ENCODE assay signal across 8 cellular contexts in genomic region chr15:69413822-69414701, GRCh38. TPM values are rescaled to one million over a fixed set of nuclear protein-coding genes. Genes with fewer than 3 reads are reported as not detected.
A peak's percentile ranks its signal among the peaks of the same experiment; 100 is the strongest.
DNase-seq lines count a peak whose midpoint lies in the region; ATAC-seq and TF ChIP-seq lines count a peak whose summit lies in the region.

Gene KIF23, plus strand, starts transcription at chr15:69414349. Its CDS starts 117 bp downstream, at chr15:69414466.

- peaks cover 4 to 9% (median 7%) of the 10 kb centered on the region in 4 donors for H3K4me1 Mint-ChIP-seq in naive thymus-derived CD8-positive, alpha-beta T cell

- H3K36me3 ChIP-seq in DOHH2 (ENCODE audit: control insufficient read depth, low read length) (peaks cover 38% of the 10 kb centered on the region), GM23248 (ENCODE audit: low read depth) (no peaks in the 10 kb centered on the region)

- no peaks in the 10 kb centered on the region for H3K9me2 ChIP-seq in DOHH2 (replicated peaks; ENCODE audit: control insufficient read depth, low read length)
- no peaks in the 10 kb centered on the region for H3K9me2 ChIP-seq in GM23248 (ENCODE audit: insufficient read depth)

- CTCF ChIA-PET in RWPE1 (lab: Yijun Ruan, JAX) = interaction anchor here (0.6 to 0.7 kb wide), 3 partner anchors 9 to 212 kb away, joined by 3 read pairs; no protein-coding TSS in a partner anchor

- ATAC-seq in naive thymus-derived CD8-positive, alpha-beta T cell = peak; percentile 97 to 98

- no peaks in the 10 kb centered on the region for H3K36me3 Mint-ChIP-seq in naive thymus-derived CD8-positive, alpha-beta T cell

- peaks cover 45% of the 10 kb centered on the region for H3K79me2 ChIP-seq in DOHH2 (ENCODE audit: control insufficient read depth, low read length)
- peaks cover 86% of the 10 kb centered on the region for H3K79me2 ChIP-seq in GM23248 (ENCODE audit: insufficient read depth)

- TF ChIP-seq CTCF in DOHH2 (IDR thresholded peaks at IDR 0.05; ENCODE audit: low read depth, low read length, poor library complexity, severe bottlenecking) (no peak), RWPE1 (conservative IDR thresholded peaks at IDR 0.05; ENCODE audit: low read depth) (no peak), fibroblast of mammary gland (conservative IDR thresholded peaks at IDR 0.05; ENCODE audit: control insufficient read depth, insufficient read depth, low read depth, low read length) (no peak)

- H3K27ac ChIP-seq in DOHH2 (ENCODE audit: low read depth, low read length) (peak within 1 kb of the TSS; percentile 56), GM23248 (peak within 1 kb of the TSS; percentile 65), RWPE1 (peak within 1 kb of the TSS; percentile 95)

- WGBS in GM23248 (ENCODE audit: low coverage in 1 of 2, low lambda C conversion rate in 2 of 2, missing lambda C conversion rate in 2 of 2), 2 experiments = 2 to 3% methylated on average over 57 to 69 of the region's 78 CpGs

- in situ Hi-C loops in GM23248 (cut with MboI) = no loop called here

- no peaks in the 10 kb centered on the region for H3K9me3 Mint-ChIP-seq in naive thymus-derived CD8-positive, alpha-beta T cell

- no peaks in the 10 kb centered on the region for H3K27me3 ChIP-seq in DOHH2 (ENCODE audit: control insufficient read depth, low read length)
- no peaks in the 10 kb centered on the region for H3K27me3 ChIP-seq in GM23248 (replicated peaks; ENCODE audit: insufficient read depth)

- H3K9me3 ChIP-seq in DOHH2 (ENCODE audit: control insufficient read depth, insufficient read depth, low read length) (no peaks in the 10 kb centered on the region), GM23248 (ENCODE audit: low read depth) (no peaks in the 10 kb centered on the region)

- peaks cover 10 to 33% (median 13%) of the 10 kb centered on the region in 5 donors for H3K27me3 Mint-ChIP-seq in naive thymus-derived CD8-positive, alpha-beta T cell

- H4K20me1 ChIP-seq in DOHH2 (ENCODE audit: control insufficient read depth, insufficient read depth, low read depth, low read length) (no peaks in the 10 kb centered on the region; the same call in 1 of the 2 replicates), GM23248 (ENCODE audit: insufficient read depth) (no peaks in the 10 kb centered on the region)

- DNase-seq in GM23248 (peak; percentile 98), Kasumi-1 (lab: John Stamatoyannopoulos, UW) (peak; percentile 88 to 93), RWPE1 (ENCODE audit: low spot score) (peak; percentile 99), fibroblast of mammary gland (ENCODE audit: low read depth) (peak; percentile 85)
- DNase-seq in activated T-helper 1 cell treated with anti-CD3 and anti-CD28 coated beads, Interleukin-2, amount 50 U/mL, for 16 hours (ENCODE audit: low read depth in 1 of 2, low spot score in 1 of 2) = peak; percentile 85 to 88
- DNase-seq in naive thymus-derived CD8-positive, alpha-beta T cell = peak; percentile 87 to 97 (median 91)
- DNase-seq in stimulated activated naive CD4-positive, alpha-beta T cell (lab: John Stamatoyannopoulos, UW) = peak; percentile 83 to 92 (median 89)

- H2AFZ ChIP-seq in GM23248 = peak within 1 kb of the TSS; percentile 80

- peak within 1 kb of the TSS; percentile 29 to 91 (median 68) for H3K27ac Mint-ChIP-seq in naive thymus-derived CD8-positive, alpha-beta T cell

- peak within 1 kb of the TSS; percentile 76 to 91 (median 87) for H3K4me3 Mint-ChIP-seq in naive thymus-derived CD8-positive, alpha-beta T cell

- H3K4me1 ChIP-seq in DOHH2 (ENCODE audit: control insufficient read depth, low read length) (peaks cover 19% of the 10 kb centered on the region), GM23248 (ENCODE audit: insufficient read depth) (peaks cover 52% of the 10 kb centered on the region)

- peak within 1 kb of the TSS; percentile 79 for H3K9ac ChIP-seq in GM23248

- H3F3A ChIP-seq in DOHH2 (ENCODE audit: control insufficient read depth, insufficient read depth) (no peaks in the 10 kb centered on the region), GM23248 (ENCODE audit: insufficient read depth) (peaks cover 28% of the 10 kb centered on the region)

- POLR2A ChIA-PET in RWPE1 (lab: Yijun Ruan, JAX; ENCODE audit: low non-redundant PET) = interaction anchor here (0.6 to 1.4 kb wide), 2 partner anchors 38 to 339 kb away, joined by 3 to 5 read pairs; partner anchors contain the start of gene RPLP1
- POLR2A ChIA-PET in naive thymus-derived CD8-positive, alpha-beta T cell (lab: Charles Lee) = interaction anchor here (0.9 to 3.2 kb wide), 2 partner anchors 39 to 49 kb away, joined by 5 to 19 read pairs; partner anchors contain the start of gene RPLP1

- H3K4me2 ChIP-seq in DOHH2 (ENCODE audit: low read length) (peak within 1 kb of the TSS; percentile 93), GM23248 (ENCODE audit: unreplicated experiment) (peak within 1 kb of the TSS; percentile 92)

- peak within 1 kb of the TSS; percentile 94 for H3K4me3 ChIP-seq in DOHH2 (ENCODE audit: low read length)
- peak within 1 kb of the TSS; percentile 82 for H3K4me3 ChIP-seq in GM23248
- H3K4me3 ChIP-seq in fibroblast of mammary gland (ENCODE audit: control insufficient read depth, low read depth, low read length) = peak within 1 kb of the TSS; percentile 84

RNA-seq across cellular contexts. Expression of gene KIF23, which starts in this region (rescaled TPM):
- 29.3 and 29.4 TPM in 2 replicates for total RNA-seq in GM23248 (2014; rRNA removed; shearing (Covaris generic))
- 27.6 and 28.8 TPM in 2 replicates for polyA plus RNA-seq in GM23248 (2016; fragmentation: Nextera tagmentation; extraction: Ambion mirVana)
- total RNA-seq in naive thymus-derived CD8-positive, alpha-beta T cell = not detected
- polyA plus RNA-seq in naive thymus-derived CD8-positive, alpha-beta T cell = not detected

Comparison
In these comparisons a context has a peak if more than half of its experiments do, and no peak if none do; other contexts are left out.
1. Peak in every context shown above with its lines: DNase-seq, ATAC-seq, H3K4me3 ChIP-seq and H3K27ac ChIP-seq.
2. RNA of gene KIF23 (total RNA-seq): 29.3 to 29.4 TPM in GM23248; not detected in naive thymus-derived CD8-positive, alpha-beta T cell; every median in the first group is over 10 times any median in the second.
3. RNA of gene KIF23 (polyA plus RNA-seq): 27.6 to 28.8 TPM in GM23248; not detected in naive thymus-derived CD8-positive, alpha-beta T cell; every median in the first group is over 10 times any median in the second.
4. Peak in DNase-seq and ATAC-seq in naive thymus-derived CD8-positive, alpha-beta T cell; RNA of the gene not detected or under 1 TPM.